In the genomic region with DNA sequence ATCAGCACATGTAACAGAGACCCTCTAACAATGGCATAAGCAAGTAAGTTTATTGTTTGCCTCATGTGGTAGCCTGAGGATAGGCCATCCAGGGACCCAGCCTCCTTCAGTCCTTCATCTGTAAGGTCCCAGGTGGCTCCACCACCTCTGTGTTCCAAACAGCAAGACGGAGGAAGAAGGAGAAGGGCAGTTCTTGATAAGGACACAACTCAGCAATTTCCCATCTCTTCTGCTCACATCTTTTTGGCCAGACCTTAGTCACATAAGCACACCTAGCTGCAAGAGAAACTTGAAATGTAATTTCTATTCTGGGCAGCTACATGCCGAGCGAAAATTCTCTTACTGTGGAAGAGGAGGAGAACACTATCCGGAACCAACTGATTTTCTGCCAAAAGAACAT, we compare ENCODE assay signal across 24 cellular contexts. TPM values are rescaled to one million over a fixed set of nuclear protein-coding genes. Genes with fewer than 3 reads are reported as not detected.
DNase-seq lines count a peak whose midpoint lies in the region; ATAC-seq, FAIRE-seq and TF ChIP-seq lines count a peak whose summit lies in the region.
"Had no signal": no experiment of that assay in that cellular context is flagged by ENCODE, and none has a peak within 500 bp of the region (broad histone marks: within the 10 kb centered on the region; RNA-seq: fewer than 3 reads in every experiment).

No MANE protein-coding gene starts in this region.

- no peak overlapping the region for H3K4ac ChIP-seq in H1 (replicated peaks; ENCODE audit: insufficient read length, low read depth, low read length)

- 0 out of 2 replicates have a peak overlapping the region, but pooled peaks have one; percentile 15 for H2BK20ac ChIP-seq in H1 (ENCODE audit: low read length)

- POLR2A ChIA-PET in HCT116 (lab: Charles Lee), result no interaction called here
- POLR2A ChIA-PET in WTC11 (lab: Charles Lee), result no interaction called here
- POLR2A ChIA-PET in H1 (lab: Charles Lee; ENCODE audit: partially characterized antibody), result no interaction called here

- H4K20me1 ChIP-seq in HCT116 (ENCODE audit: insufficient read depth) (no peaks in the 10 kb centered on the region), H1 (replicated peaks in 1 of 2; ENCODE audit: control insufficient read depth in 1 of 2, insufficient read depth in 2 of 2, low read length in 2 of 2) (no peaks in the 10 kb centered on the region), neural progenitor cell (ENCODE audit: low read depth) (no peaks in the 10 kb centered on the region)
- H4K20me1 ChIP-seq: BLaER1 treated with 17β-estradiol and CSF1 and Interleukin-3, amounts not matched to agents 10 nM and 100 nM had no signal

- H3K9me3 Mint-ChIP-seq in WTC11 (no peaks in the 10 kb centered on the region), neural progenitor cell (no peaks in the 10 kb centered on the region)
- H3K9me3 Mint-ChIP-seq: CD14-positive monocyte; CD4-positive, alpha-beta T cell; CD8-positive, alpha-beta memory T cell had no signal

- no peak for TF ChIP-seq POLR2A in HCT116 (IDR thresholded peaks at IDR 0.05; ENCODE audit: borderline replicate concordance, extremely low read depth, insufficient read depth, insufficient read length)
- TF ChIP-seq POLR2A in H1 (IDR thresholded peaks at IDR 0.05; ENCODE audit: control extremely low read depth in 1 of 2, low read depth in 2 of 2, low read length in 2 of 2), result no peak
- TF ChIP-seq POLR2A in heart left ventricle (IDR thresholded peaks at IDR 0.05), result no peak

- intact Hi-C loops in HCT116 (cut with micrococcal nuclease), result no loop called here
- intact Hi-C loops in heart left ventricle (cut with DNase I), result no loop called here

- H2BK15ac ChIP-seq in H1 (ENCODE audit: low read length), result no peak overlapping the region

- no peak for FAIRE-seq in H1 (lab: Jason Lieb, UNC)
- FAIRE-seq: A549, D721Med, GM12878, GM19239 had no signal

- H3K4me3 Mint-ChIP-seq in WTC11 (no peak overlapping the region), neural progenitor cell (no peak overlapping the region)
- H3K4me3 Mint-ChIP-seq: CD14-positive monocyte; CD4-positive, alpha-beta T cell; CD8-positive, alpha-beta memory T cell had no signal

- H3K4me2 ChIP-seq in HCT116 (ENCODE audit: low read length), result no peak overlapping the region
- no peak overlapping the region for H3K4me2 ChIP-seq in H1 (ENCODE audit: insufficient read depth in 1 of 2, low read depth in 2 of 2, low read length in 2 of 2)
- H3K4me2 ChIP-seq in neural progenitor cell, result no peak overlapping the region
- H3K4me2 ChIP-seq: A549; BLaER1 treated with 17β-estradiol and CSF1 and Interleukin-3, amounts not matched to agents 10 nM and 100 nM had no signal

- no peak overlapping the region for H3K14ac ChIP-seq in H1 (ENCODE audit: insufficient read length)

- H2AFZ ChIP-seq in HCT116 (ENCODE audit: low read depth, low read length, poor library complexity, severe bottlenecking) (no peak overlapping the region), H1 (ENCODE audit: low read length) (0 out of 2 replicates have a peak overlapping the region, but pooled peaks have one; percentile 15), neural progenitor cell (replicated peaks) (peak overlapping the region; percentile 73)

- 89% methylated on average over 4 of the region's 4 CpGs; no CpG with 5 or more reads in 1 of the 2 experiments for WGBS in H1 (ENCODE audit: extremely low coverage in 1 of 2, insufficient coverage in 1 of 2, insufficient read length in 1 of 2, insufficient replicate concordance in 2 of 2, low coverage in 1 of 2, low lambda C conversion rate in 2 of 2, missing lambda C conversion rate in 1 of 2), 2 experiments
- 74 to 86% (median 77%) methylated on average over 4 of the region's 4 CpGs for WGBS in heart left ventricle, 4 donors

- H3K27me3 ChIP-seq in HCT116 (ENCODE audit: insufficient read depth, low read length) (no peaks in the 10 kb centered on the region), H1 (replicated peaks in 1 of 4; ENCODE audit: control insufficient read depth in 3 of 4, extremely low read depth in 1 of 4, insufficient read depth in 3 of 4, low read length in 3 of 4) (no peaks in the 10 kb centered on the region), neural progenitor cell (no peaks in the 10 kb centered on the region), heart left ventricle (no peaks in the 10 kb centered on the region)
- H3K27me3 ChIP-seq: BE2C; BLaER1 treated with 17β-estradiol and CSF1 and Interleukin-3, amounts not matched to agents 10 nM and 100 nM had no signal

- DNase-seq in HCT116 (ENCODE audit: low read depth, low spot score) (no peak), WTC11 (ENCODE audit: low spot score) (no peak), H1 (ENCODE audit: low read depth in 1 of 2, low spot score in 2 of 2) (no peak), neural progenitor cell (ENCODE audit: low spot score) (no peak), heart left ventricle (no peak), NCI-H146 (lab: John Stamatoyannopoulos, UW) (no peak)
- DNase-seq: 8988T; ACHN; AML-193; CD4-positive, alpha-beta T cell; CD8-positive, alpha-beta memory T cell; DMS 273 treated with DMSO at 0.1 percent for 48 hours; DMS79; GDM1; GOT3; HCEC 1CT had no signal

- TF ChIP-seq RAD21 in HCT116 (IDR thresholded peaks at IDR 0.05; ENCODE audit: low read depth) (no peak), H1 (IDR thresholded peaks at IDR 0.05 in 1 of 2, conservative IDR thresholded peaks at IDR 0.05 in 1 of 2; ENCODE audit: low read depth in 2 of 2, low read length in 2 of 2) (no peak)

- no peaks in the 10 kb centered on the region for H3K4me1 ChIP-seq in HCT116 (ENCODE audit: control insufficient read depth in 1 of 2, insufficient read depth in 2 of 2, low read length in 2 of 2)
- peaks cover 0 to 10% (median 2%) of the 10 kb centered on the region in 4 experiments; a peak in 5 of 7 replicates for H3K4me1 ChIP-seq in H1 (replicated peaks in 1 of 4; ENCODE audit: control insufficient read depth in 3 of 4, insufficient read depth in 4 of 4, low read length in 3 of 4)
- no peaks in the 10 kb centered on the region for H3K4me1 ChIP-seq in neural progenitor cell
- peaks cover 0 to 13% (median 0%) of the 10 kb centered on the region in 12 donors for H3K4me1 ChIP-seq in heart left ventricle
- H3K4me1 ChIP-seq: A549; BE2C; BLaER1 treated with 17β-estradiol and CSF1 and Interleukin-3, amounts not matched to agents 10 nM and 100 nM had no signal

- H2BK5ac ChIP-seq in H1 (ENCODE audit: low read depth, low read length), result peak overlapping the region; percentile 26; the same call in 1 of the 2 replicates

- H2BK120ac ChIP-seq in H1 (replicated peaks; ENCODE audit: low read depth, low read length), result no peak overlapping the region

- CTCF ChIA-PET in HCT116 (lab: Charles Lee), result no interaction called here
- CTCF ChIA-PET in WTC11 (lab: Charles Lee), result no interaction called here
- CTCF ChIA-PET in H1 (lab: Charles Lee; ENCODE audit: partially characterized antibody), result interaction anchor here (0.9 to 1.5 kb wide), 2 partner anchors 19 to 24 kb away, joined by 4 read pairs; no protein-coding TSS in a partner anchor

- TF ChIP-seq EP300 in H1 (IDR thresholded peaks at IDR 0.05; ENCODE audit: borderline replicate concordance in 1 of 2, low read depth in 2 of 2, low read length in 2 of 2), result no peak

- H3K18ac ChIP-seq in H1 (ENCODE audit: extremely low read depth, low read length), result no peak overlapping the region; the same call in 1 of the 2 replicates

- H3K56ac ChIP-seq in H1 (replicated peaks; ENCODE audit: insufficient read length, low read depth, low read length), result no peak overlapping the region

- no peaks in the 10 kb centered on the region for H3K9me3 ChIP-seq in HCT116 (ENCODE audit: control insufficient read depth in 1 of 2, insufficient read depth in 1 of 2, low read depth in 1 of 2, low read length in 2 of 2)
- no peaks in the 10 kb centered on the region for H3K9me3 ChIP-seq in H1 (ENCODE audit: insufficient read depth in 2 of 2, low read depth in 1 of 2, low read length in 1 of 2)
- H3K9me3 ChIP-seq in neural progenitor cell (ENCODE audit: low read depth), result no peaks in the 10 kb centered on the region
- H3K9me3 ChIP-seq in heart left ventricle, result no peaks in the 10 kb centered on the region
- H3K9me3 ChIP-seq: A549, BE2C had no signal

- H3K23ac ChIP-seq in H1 (ENCODE audit: insufficient read length), result no peak overlapping the region

- H4K5ac ChIP-seq in H1 (ENCODE audit: insufficient read length, low read depth, low read length), result no peak overlapping the region

- H3K79me1 ChIP-seq in H1 (ENCODE audit: low read depth, low read length), result no peaks in the 10 kb centered on the region

- no peaks in the 10 kb centered on the region for H3K36me3 Mint-ChIP-seq in WTC11
- no peaks in the 10 kb centered on the region for H3K36me3 Mint-ChIP-seq in neural progenitor cell
- H3K36me3 Mint-ChIP-seq: CD14-positive monocyte; CD8-positive, alpha-beta memory T cell had no signal

- BruUV-seq in HCT116 (replicated peaks; lab: Mats Ljungman, UMichigan), result no TSS peak

- no peaks in the 10 kb centered on the region for H3K9me2 ChIP-seq in HCT116 (ENCODE audit: insufficient read depth)

- H3K27me3 Mint-ChIP-seq in WTC11 (ENCODE audit: low read depth) (no peaks in the 10 kb centered on the region), neural progenitor cell (ENCODE audit: insufficient read depth, low read depth) (peaks cover 5% of the 10 kb centered on the region)
- H3K27me3 Mint-ChIP-seq: CD4-positive, alpha-beta T cell had no signal

- H3K4me3 ChIP-seq in HCT116 (replicated peaks in 1 of 2; ENCODE audit: low read depth in 1 of 2, low read length in 2 of 2) (no peak overlapping the region), H1 (ENCODE audit: extremely low read depth in 1 of 4, insufficient read depth in 2 of 4, low read depth in 3 of 4, low read length in 4 of 4) (no peak overlapping the region), neural progenitor cell (no peak overlapping the region), heart left ventricle (no peak overlapping the region)
- H3K4me3 ChIP-seq: A549; BLaER1 treated with 17β-estradiol and CSF1 and Interleukin-3, amounts not matched to agents 10 nM and 100 nM; GM12878 had no signal

- H3K36me3 ChIP-seq in HCT116 (ENCODE audit: control insufficient read depth in 1 of 2, insufficient read depth in 2 of 2, low read length in 2 of 2) (no peaks in the 10 kb centered on the region), H1 (ENCODE audit: control insufficient read depth in 2 of 4, insufficient read depth in 4 of 4, low read length in 3 of 4) (no peaks in the 10 kb centered on the region), neural progenitor cell (no peaks in the 10 kb centered on the region), heart left ventricle (no peaks in the 10 kb centered on the region)
- H3K36me3 ChIP-seq: BE2C; BLaER1 treated with 17β-estradiol and CSF1 and Interleukin-3, amounts not matched to agents 10 nM and 100 nM had no signal

- H3K79me2 ChIP-seq in HCT116 (ENCODE audit: insufficient read depth, low read length) (no peaks in the 10 kb centered on the region), H1 (ENCODE audit: control insufficient read depth in 1 of 2, insufficient read depth in 2 of 2, low read length in 2 of 2) (no peaks in the 10 kb centered on the region), neural progenitor cell (ENCODE audit: low read depth) (no peaks in the 10 kb centered on the region)

- peaks cover 24% of the 10 kb centered on the region for H3K4me1 Mint-ChIP-seq in WTC11
- H3K4me1 Mint-ChIP-seq in neural progenitor cell, result no peaks in the 10 kb centered on the region
- H3K4me1 Mint-ChIP-seq: CD14-positive monocyte; CD8-positive, alpha-beta memory T cell had no signal

- no peak overlapping the region for H3K9ac ChIP-seq in HCT116 (ENCODE audit: low read length)
- H3K9ac ChIP-seq in H1 (replicated peaks in 1 of 4; ENCODE audit: extremely low read depth in 1 of 4, low read depth in 3 of 4, low read length in 3 of 4), result no peak overlapping the region
- no peak overlapping the region for H3K9ac ChIP-seq in neural progenitor cell
- H3K9ac ChIP-seq: BLaER1 treated with 17β-estradiol and CSF1 and Interleukin-3, amounts not matched to agents 10 nM and 100 nM had no signal

- no peaks in the 10 kb centered on the region for H3F3A ChIP-seq in neural progenitor cell (ENCODE audit: low read depth)

- H3K27ac Mint-ChIP-seq in WTC11, result peak overlapping the region; percentile 21; the same call in 1 of the 2 replicates
- H3K27ac Mint-ChIP-seq in neural progenitor cell, result no peak overlapping the region
- H3K27ac Mint-ChIP-seq: CD4-positive, alpha-beta T cell had no signal

- no peak overlapping the region for H2AK5ac ChIP-seq in H1 (ENCODE audit: low read depth, low read length)

- RAD21 ChIA-PET in HCT116 (lab: Charles Lee; ENCODE audit: low non-redundant PET in 1 of 2, low total read pairs in 2 of 2, uncharacterized antibody in 2 of 2, unreplicated experiment in 2 of 2), result no interaction called here

- H4K8ac ChIP-seq in H1 (ENCODE audit: extremely low read depth, insufficient read depth, low read length), result no peak overlapping the region

- no peak overlapping the region for H4K91ac ChIP-seq in H1 (replicated peaks; ENCODE audit: insufficient read length, low read length)

- H3K23me2 ChIP-seq in H1 (ENCODE audit: low read depth, low read length), result no peaks in the 10 kb centered on the region

- no peak for TF ChIP-seq CTCF in HCT116 (IDR thresholded peaks at IDR 0.05 in 2 of 3, conservative IDR thresholded peaks at IDR 0.05 in 1 of 3; ENCODE audit: borderline replicate concordance in 1 of 3, insufficient read depth in 1 of 3, low read depth in 2 of 3, low read length in 2 of 3)
- no peak for TF ChIP-seq CTCF in WTC11 (IDR thresholded peaks at IDR 0.05)
- no peak for TF ChIP-seq CTCF in H1 (IDR thresholded peaks at IDR 0.05; ENCODE audit: control extremely low read depth in 1 of 3, insufficient read depth in 1 of 3, low read depth in 1 of 3, low read length in 3 of 3)
- TF ChIP-seq CTCF in neural progenitor cell (IDR thresholded peaks at IDR 0.05), result no peak
- no peak for TF ChIP-seq CTCF in heart left ventricle (IDR thresholded peaks at IDR 0.05)

- peak overlapping the region; percentile 61; the same call in 1 of the 2 replicates for H2BK12ac ChIP-seq in H1 (ENCODE audit: low read depth, low read length)

- H3K27ac ChIP-seq in HCT116 (ENCODE audit: low read depth, low read length), result no peak overlapping the region
- H3K27ac ChIP-seq in H1 (ENCODE audit: low read depth, low read length), result no peak overlapping the region
- no peak overlapping the region for H3K27ac ChIP-seq in neural progenitor cell
- H3K27ac ChIP-seq in heart left ventricle, result no peak overlapping the region
- H3K27ac ChIP-seq: A549; BLaER1 treated with 17β-estradiol and CSF1 and Interleukin-3, amounts not matched to agents 10 nM and 100 nM had no signal

- peak; percentile 40; the same call in 1 of the 2 replicates for ATAC-seq in HCT116
- ATAC-seq in WTC11, result no peak
- no peak for ATAC-seq in heart left ventricle
- ATAC-seq in HG02852 (IDR thresholded peaks at IDR 0.05; ENCODE audit: unreplicated experiment), result no peak

RNA-seq across cellular contexts. Expression of gene DCLRE1A, which starts 33.9 kb away (rescaled TPM):
- total RNA-seq in HCT116 (2021; ENCODE audit: unreplicated experiment), result 13.9 TPM
- polyA plus RNA-seq in HCT116 (2012), result 5.0 and 7.4 TPM in 2 replicates
- 10.5 to 11.8 TPM (median 11.3 TPM) in 3 replicates for total RNA-seq in WTC11 (2021)
- total RNA-seq in H1 (2021; fragmentation: NEBNext Ultra II Directional; extraction: Animal tissue kit (Norgen Biotek cat#: 25700)), result 10.1 and 11.4 TPM in 2 replicates
- polyA plus RNA-seq in H1 (2011; rRNA removed), result 4.6 and 8.1 TPM in 2 replicates
- 7.5 TPM for polyA plus RNA-seq in H1 (2011; cell fraction: cytosol; rRNA removed)
- 4.4 TPM for polyA plus RNA-seq in H1 (2011; cell fraction: nucleus; rRNA removed)
- polyA plus RNA-seq in H1 (2012, experiment 1 of 2), result 6.0 to 9.4 TPM (median 7.2 TPM) in 4 replicates
- polyA plus RNA-seq in H1 (2012, experiment 2 of 2), result 0.47 TPM
- 6.0 TPM for polyA plus RNA-seq in H1 (2013, experiment 1 of 2)
- 6.0 TPM for polyA plus RNA-seq in H1 (2013, experiment 2 of 2)
- 13.5 and 17.7 TPM in 2 replicates for polyA minus RNA-seq in H1 (2011; rRNA and poly(A)+ RNA removed)
- polyA minus RNA-seq in H1 (2011; cell fraction: cytosol; rRNA and poly(A)+ RNA removed), result 6.2 TPM
- 10.0 TPM for polyA minus RNA-seq in H1 (2011; cell fraction: nucleus; rRNA and poly(A)+ RNA removed)
- 24.0 and 35.9 TPM in 2 replicates for total RNA-seq in neural progenitor cell (ENCODE audit: low replicate concordance)
- 1 to 10 TPM; 5.1 to 8.5 (median 6.3) TPM for total RNA-seq in heart left ventricle
- polyA plus RNA-seq in heart left ventricle, result 1 to 10 TPM; 3.5 to 6.1 TPM

RNA-seq across cellular contexts. Expression of gene NHLRC2, which starts 34.5 kb away (rescaled TPM):
- 56.3 TPM for total RNA-seq in HCT116 (2021; ENCODE audit: unreplicated experiment)
- 3.1 and 5.9 TPM in 2 replicates for polyA plus RNA-seq in HCT116 (2012)
- total RNA-seq in WTC11 (2021), result 37.9 to 40.7 TPM (median 38.4 TPM) in 3 replicates
- 21.6 and 25.6 TPM in 2 replicates for total RNA-seq in H1 (2021; fragmentation: NEBNext Ultra II Directional; extraction: Animal tissue kit (Norgen Biotek cat#: 25700))
- polyA plus RNA-seq in H1 (2011; rRNA removed), result 4.4 and 4.9 TPM in 2 replicates
- polyA plus RNA-seq in H1 (2011; cell fraction: cytosol; rRNA removed), result 6.7 TPM
- polyA plus RNA-seq in H1 (2011; cell fraction: nucleus; rRNA removed), result 7.0 TPM
- 3.9 to 5.5 TPM (median 4.8 TPM) in 4 replicates for polyA plus RNA-seq in H1 (2012, experiment 1 of 2)
- polyA plus RNA-seq in H1 (2012, experiment 2 of 2), result 0.29 TPM
- polyA plus RNA-seq in H1 (2013, experiment 1 of 2), result 6.4 TPM
- polyA plus RNA-seq in H1 (2013, experiment 2 of 2), result 5.6 TPM
- polyA minus RNA-seq in H1 (2011; rRNA and poly(A)+ RNA removed), result 34.1 and 36.0 TPM in 2 replicates
- 14.3 TPM for polyA minus RNA-seq in H1 (2011; cell fraction: cytosol; rRNA and poly(A)+ RNA removed)
- 71.4 TPM for polyA minus RNA-seq in H1 (2011; cell fraction: nucleus; rRNA and poly(A)+ RNA removed)
- total RNA-seq in neural progenitor cell (ENCODE audit: low replicate concordance), result 38.0 and 47.6 TPM in 2 replicates
- 100 to 1,000 TPM in 1 of 9 donors, 10 to 100 TPM in 8; 50.2 to 105 (median 78.3) TPM for total RNA-seq in heart left ventricle
- 10 to 100 TPM; 13.0 to 16.9 TPM for polyA plus RNA-seq in heart left ventricle
